15 cellular contexts compared by ENCODE assay signal in the genomic region with DNA sequence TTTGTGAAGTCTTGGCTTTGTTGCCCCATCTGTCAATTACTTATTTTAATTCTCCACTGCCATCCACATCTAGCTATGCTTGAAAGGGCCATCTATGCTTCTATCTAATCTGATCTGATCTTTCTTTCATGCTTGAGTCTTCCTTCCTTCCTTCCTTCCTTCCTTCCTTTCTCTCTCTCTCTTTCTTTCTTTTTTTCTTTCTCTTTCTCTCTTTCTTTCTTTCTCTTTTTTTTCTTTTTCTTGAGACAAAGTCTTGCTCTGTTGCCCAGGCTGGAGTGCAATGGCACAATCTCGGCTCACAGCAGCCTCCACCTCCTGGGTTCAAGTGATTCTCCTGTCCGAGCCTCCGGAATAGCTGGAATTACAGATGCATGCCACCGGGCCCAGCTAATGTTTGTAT. TPM values are rescaled to one million over a fixed set of nuclear protein-coding genes. Genes with fewer than 3 reads are reported as not detected.
DNase-seq lines count a peak whose midpoint lies in the region; ATAC-seq and TF ChIP-seq lines count a peak whose summit lies in the region.
"Had no signal": no experiment of that assay in that cellular context is flagged by ENCODE, and none has a peak within 500 bp of the region (broad histone marks: within the 10 kb centered on the region; RNA-seq: fewer than 3 reads in every experiment).

No MANE protein-coding gene starts in this region.

- no peak for ATAC-seq in activated CD4-positive, alpha-beta T cell treated with anti-CD3 and anti-CD28 coated beads for 36 hours
- no peak for ATAC-seq in stimulated activated naive CD8-positive, alpha-beta T cell treated with anti-CD3 and anti-CD28 coated beads, Interleukin-15, Interleukin-2, amounts not matched to agents 100 U/mL and 50 U/mL, for 24 hours
- ATAC-seq in activated T-helper 17 cell treated with anti-CD3 and anti-CD28 coated beads, Interleukin-2, amount 50 U/mL, for 72 hours (replicated peaks): no peak
- ATAC-seq in stimulated activated effector memory CD8-positive, alpha-beta T cell treated with anti-CD3 and anti-CD28 coated beads, Interleukin-12 subunit alpha, Interleukin-12 subunit beta, amount 100 ng/mL, for 72 hours: no peak

- peak overlapping the region; percentile 33 for H3K27ac Mint-ChIP-seq in activated CD4-positive, alpha-beta T cell treated with anti-CD3 and anti-CD28 coated beads for 36 hours
- H3K27ac Mint-ChIP-seq in stimulated activated naive CD8-positive, alpha-beta T cell treated with anti-CD3 and anti-CD28 coated beads, Interleukin-15, Interleukin-2, amounts not matched to agents 100 ng/mL and 50 ng/mL, for 24 hours: peak overlapping the region; percentile 7
- H3K27ac Mint-ChIP-seq in activated T-helper 17 cell treated with anti-CD3 and anti-CD28 coated beads, Interleukin-2, amount 50 U/mL, for 72 hours: peak overlapping the region; percentile 84
- peak overlapping the region; percentile 68 for H3K27ac Mint-ChIP-seq in stimulated activated effector memory CD8-positive, alpha-beta T cell treated with anti-CD3 and anti-CD28 coated beads, Interleukin-12 subunit alpha, Interleukin-12 subunit beta, amount 100 ng/mL, for 72 hours
- no peak overlapping the region for H3K27ac Mint-ChIP-seq in Calu3 (ENCODE audit: unreplicated experiment)

- BruUV-seq in Calu3 (replicated peaks; lab: Mats Ljungman, UMichigan): no TSS peak

- no peak overlapping the region for H3K4me3 Mint-ChIP-seq in activated CD4-positive, alpha-beta T cell treated with anti-CD3 and anti-CD28 coated beads for 36 hours
- no peak overlapping the region for H3K4me3 Mint-ChIP-seq in stimulated activated naive CD8-positive, alpha-beta T cell treated with anti-CD3 and anti-CD28 coated beads, Interleukin-15, Interleukin-2, amounts not matched to agents 100 ng/mL and 50 ng/mL, for 24 hours
- H3K4me3 Mint-ChIP-seq in activated T-helper 17 cell treated with anti-CD3 and anti-CD28 coated beads, Interleukin-2, amount 50 U/mL, for 72 hours: no peak overlapping the region
- H3K4me3 Mint-ChIP-seq in stimulated activated effector memory CD8-positive, alpha-beta T cell treated with anti-CD3 and anti-CD28 coated beads, Interleukin-12 subunit alpha, Interleukin-12 subunit beta, amount 100 ng/mL, for 72 hours: no peak overlapping the region
- no peak overlapping the region for H3K4me3 Mint-ChIP-seq in Calu3 (ENCODE audit: low read depth, unreplicated experiment)

- TF ChIP-seq CTCF in Calu3 (IDR thresholded peaks at IDR 0.05; ENCODE audit: unreplicated experiment): no peak

- no peak for DNase-seq in activated CD4-positive, alpha-beta T cell treated with anti-CD3 and anti-CD28 coated beads for 36 hours
- DNase-seq in activated CD4-positive, alpha-beta T cell treated with anti-CD3 and anti-CD28 coated beads for 48 hours: no peak
- DNase-seq in stimulated activated naive CD8-positive, alpha-beta T cell treated with anti-CD3 and anti-CD28 coated beads, Interleukin-15, Interleukin-2, amounts not matched to agents 100 U/mL and 50 U/mL, for 24 hours: no peak
- no peak for DNase-seq in stimulated activated effector memory CD8-positive, alpha-beta T cell treated with anti-CD3 and anti-CD28 coated beads, Interleukin-12 subunit alpha, Interleukin-12 subunit beta, amount 100 ng/mL, for 72 hours (ENCODE audit: low spot score in 2 of 2)
- DNase-seq in Calu3: no peak
- DNase-seq in activated CD4-positive, CD25-positive, alpha-beta regulatory T cell (lab: John Stamatoyannopoulos, UW): no peak
- DNase-seq: KG1, NCI-H1436, NCI-H2029, NCI-H2171 treated with DMSO at 0.1 percent for 48 hours, NCI-H774 had no signal

- CTCF ChIA-PET in activated CD4-positive, alpha-beta T cell treated with anti-CD3 and anti-CD28 coated beads for 36 hours (lab: Charles Lee): interaction anchor here (0.7 to 2.2 kb wide), 5 partner anchors 11 to 462 kb away, joined by 3 to 9 read pairs (median 5); a partner anchor contains a TSS
- CTCF ChIA-PET in Calu3 (lab: Charles Lee): interaction anchor here (1.0 kb wide), 1 partner anchor 18 kb away, joined by 4 read pairs; a partner anchor contains a TSS

- H3K36me3 Mint-ChIP-seq in activated CD4-positive, alpha-beta T cell treated with anti-CD3 and anti-CD28 coated beads for 36 hours (ENCODE audit: low read depth): peaks cover 2% of the 10 kb centered on the region
- H3K36me3 Mint-ChIP-seq in stimulated activated naive CD8-positive, alpha-beta T cell treated with anti-CD3 and anti-CD28 coated beads, Interleukin-15, Interleukin-2, amounts not matched to agents 100 ng/mL and 50 ng/mL, for 24 hours (ENCODE audit: low read depth): peaks cover 7% of the 10 kb centered on the region
- peaks cover 37% of the 10 kb centered on the region for H3K36me3 Mint-ChIP-seq in activated T-helper 17 cell treated with anti-CD3 and anti-CD28 coated beads, Interleukin-2, amount 50 U/mL, for 72 hours (ENCODE audit: low read depth)
- peaks cover 14% of the 10 kb centered on the region for H3K36me3 Mint-ChIP-seq in stimulated activated effector memory CD8-positive, alpha-beta T cell treated with anti-CD3 and anti-CD28 coated beads, Interleukin-12 subunit alpha, Interleukin-12 subunit beta, amount 100 ng/mL, for 72 hours
- peaks cover 16% of the 10 kb centered on the region for H3K36me3 Mint-ChIP-seq in Calu3 (ENCODE audit: insufficient read depth, unreplicated experiment)

- no peaks in the 10 kb centered on the region for H3K9me3 Mint-ChIP-seq in activated CD4-positive, alpha-beta T cell treated with anti-CD3 and anti-CD28 coated beads for 36 hours (ENCODE audit: low read depth)
- H3K9me3 Mint-ChIP-seq in stimulated activated naive CD8-positive, alpha-beta T cell treated with anti-CD3 and anti-CD28 coated beads, Interleukin-15, Interleukin-2, amounts not matched to agents 100 ng/mL and 50 ng/mL, for 24 hours: no peaks in the 10 kb centered on the region
- H3K9me3 Mint-ChIP-seq in activated T-helper 17 cell treated with anti-CD3 and anti-CD28 coated beads, Interleukin-2, amount 50 U/mL, for 72 hours: no peaks in the 10 kb centered on the region
- H3K9me3 Mint-ChIP-seq in stimulated activated effector memory CD8-positive, alpha-beta T cell treated with anti-CD3 and anti-CD28 coated beads, Interleukin-12 subunit alpha, Interleukin-12 subunit beta, amount 100 ng/mL, for 72 hours: no peaks in the 10 kb centered on the region
- no peaks in the 10 kb centered on the region for H3K9me3 Mint-ChIP-seq in Calu3 (ENCODE audit: low read depth, unreplicated experiment)

- peaks cover 28% of the 10 kb centered on the region for H3K4me1 Mint-ChIP-seq in activated CD4-positive, alpha-beta T cell treated with anti-CD3 and anti-CD28 coated beads for 36 hours
- peaks cover 23% of the 10 kb centered on the region for H3K4me1 Mint-ChIP-seq in stimulated activated naive CD8-positive, alpha-beta T cell treated with anti-CD3 and anti-CD28 coated beads, Interleukin-15, Interleukin-2, amounts not matched to agents 100 ng/mL and 50 ng/mL, for 24 hours (ENCODE audit: low read depth)
- peaks cover 19% of the 10 kb centered on the region for H3K4me1 Mint-ChIP-seq in activated T-helper 17 cell treated with anti-CD3 and anti-CD28 coated beads, Interleukin-2, amount 50 U/mL, for 72 hours
- H3K4me1 Mint-ChIP-seq in stimulated activated effector memory CD8-positive, alpha-beta T cell treated with anti-CD3 and anti-CD28 coated beads, Interleukin-12 subunit alpha, Interleukin-12 subunit beta, amount 100 ng/mL, for 72 hours: peaks cover 62% of the 10 kb centered on the region
- H3K4me1 Mint-ChIP-seq in Calu3 (ENCODE audit: low read depth, unreplicated experiment): no peaks in the 10 kb centered on the region

- intact Hi-C loops in activated CD4-positive, alpha-beta T cell treated with anti-CD3 and anti-CD28 coated beads for 36 hours (cut with DNase I, micrococcal nuclease): loop anchor here in 1 of 2 experiments (5.0 kb wide), 1 partner anchor 62 kb away; a partner anchor contains a TSS
- intact Hi-C loops in Calu3 (cut with micrococcal nuclease; ENCODE audit: unreplicated experiment): no loop called here

- POLR2A ChIA-PET in activated CD4-positive, alpha-beta T cell treated with anti-CD3 and anti-CD28 coated beads for 36 hours (lab: Charles Lee): no interaction called here

- H3K27me3 Mint-ChIP-seq in activated CD4-positive, alpha-beta T cell treated with anti-CD3 and anti-CD28 coated beads for 36 hours: no peaks in the 10 kb centered on the region
- no peaks in the 10 kb centered on the region for H3K27me3 Mint-ChIP-seq in stimulated activated naive CD8-positive, alpha-beta T cell treated with anti-CD3 and anti-CD28 coated beads, Interleukin-15, Interleukin-2, amounts not matched to agents 100 ng/mL and 50 ng/mL, for 24 hours
- H3K27me3 Mint-ChIP-seq in activated T-helper 17 cell treated with anti-CD3 and anti-CD28 coated beads, Interleukin-2, amount 50 U/mL, for 72 hours: no peaks in the 10 kb centered on the region
- H3K27me3 Mint-ChIP-seq in Calu3 (ENCODE audit: unreplicated experiment): no peaks in the 10 kb centered on the region

RNA-seq across cellular contexts. Expression of a gene that starts 11.3 kb away (rescaled TPM):
- total RNA-seq in activated CD4-positive, alpha-beta T cell treated with anti-CD3 and anti-CD28 coated beads for 36 hours: 10 to 100 TPM; 10.1 to 12.4 TPM
- 10 to 100 TPM; 30.8 to 39.4 TPM for total RNA-seq in activated T-helper 17 cell treated with anti-CD3 and anti-CD28 coated beads, Interleukin-2, amount 50 U/mL, for 72 hours
- total RNA-seq in Calu3 (2022): 0.90 and 1.5 TPM in 2 replicates
- total RNA-seq: PC-3 had no signal

RNA-seq across cellular contexts. Expression of a gene that starts 17.7 kb away (rescaled TPM):
- 10 to 100 TPM; 14.4 to 19.9 TPM for total RNA-seq in activated CD4-positive, alpha-beta T cell treated with anti-CD3 and anti-CD28 coated beads for 36 hours
- total RNA-seq in activated T-helper 17 cell treated with anti-CD3 and anti-CD28 coated beads, Interleukin-2, amount 50 U/mL, for 72 hours: 10 to 100 TPM; 21.0 to 32.7 TPM
- total RNA-seq in Calu3 (2022): 11.7 and 14.6 TPM in 2 replicates

RNA-seq across cellular contexts. Expression of a gene that starts 26.2 kb away (rescaled TPM):
- not detected for total RNA-seq in activated CD4-positive, alpha-beta T cell treated with anti-CD3 and anti-CD28 coated beads for 36 hours
- total RNA-seq in activated T-helper 17 cell treated with anti-CD3 and anti-CD28 coated beads, Interleukin-2, amount 50 U/mL, for 72 hours: not detected
- not detected in 2 replicates for total RNA-seq in Calu3 (2022)
- total RNA-seq: NCI-H460, PC-3 had no signal

RNA-seq across cellular contexts. Expression of a gene that starts 27.9 kb away (rescaled TPM):
- total RNA-seq in activated CD4-positive, alpha-beta T cell treated with anti-CD3 and anti-CD28 coated beads for 36 hours: 1 to 10 TPM; 7.6 to 8.9 TPM
- 10 to 100 TPM; 10.7 to 22.2 TPM for total RNA-seq in activated T-helper 17 cell treated with anti-CD3 and anti-CD28 coated beads, Interleukin-2, amount 50 U/mL, for 72 hours
- total RNA-seq in Calu3 (2022): 4.4 and 6.1 TPM in 2 replicates

RNA-seq across cellular contexts. Expression of a gene that starts 43.5 kb away (rescaled TPM):
- 100 to 1,000 TPM; 172 to 200 TPM for total RNA-seq in activated CD4-positive, alpha-beta T cell treated with anti-CD3 and anti-CD28 coated beads for 36 hours
- 100 to 1,000 TPM; 181 to 271 TPM for total RNA-seq in activated T-helper 17 cell treated with anti-CD3 and anti-CD28 coated beads, Interleukin-2, amount 50 U/mL, for 72 hours
- total RNA-seq in Calu3 (2022): 129 and 134 TPM in 2 replicates
